Comparison of ENCODE assay signal across 11 cellular contexts in genomic region chr14:34781242-34781641, GRCh38.
DNase-seq lines count a peak whose midpoint lies in the region; ATAC-seq and TF ChIP-seq lines count a peak whose summit lies in the region.
"Had no signal": no experiment of that assay in that cellular context is flagged by ENCODE, and none has a peak within 500 bp of the region (broad histone marks: within the 10 kb centered on the region; RNA-seq: fewer than 3 reads in every experiment).

No MANE protein-coding gene starts in this region.

- ATAC-seq in HG02678 (IDR thresholded peaks at IDR 0.05; ENCODE audit: unreplicated experiment) (no peak), GM21390 (IDR thresholded peaks at IDR 0.05; ENCODE audit: unreplicated experiment) (no peak)
- ATAC-seq: HCT116 had no signal

- H3K36me3 ChIP-seq in brain microvascular endothelial cell (replicated peaks) (peaks cover 11% of the 10 kb centered on the region), ascending aorta (peaks cover 17 to 35% of the 10 kb centered on the region in 2 donors)

- intact Hi-C loops in posterior cingulate gyrus (cut with DNase I) (no loop called here), ascending aorta (cut with DNase I) (no loop called here)

- H3K27me3 ChIP-seq in brain microvascular endothelial cell (replicated peaks) (no peaks in the 10 kb centered on the region), ascending aorta (no peaks in the 10 kb centered on the region)

- TF ChIP-seq CTCF in brain microvascular endothelial cell (IDR thresholded peaks at IDR 0.05; ENCODE audit: low read depth, low read length, missing control alignments) (no peak), ascending aorta (IDR thresholded peaks at IDR 0.05) (no peak)

- H3K9me3 ChIP-seq in ascending aorta = no peaks in the 10 kb centered on the region

- peak overlapping the region; percentile 81 for H3K27ac ChIP-seq in brain microvascular endothelial cell
- H3K27ac ChIP-seq in ascending aorta = no peak overlapping the region

- in situ Hi-C loops in brain microvascular endothelial cell (cut with HindIII; ENCODE audit: low pct_ligation_motif_present, low sequenced_read_pairs) = no loop called here

- H3K4me1 ChIP-seq in ascending aorta = no peaks in the 10 kb centered on the region

- no peak overlapping the region for H3K4me3 ChIP-seq in brain microvascular endothelial cell (ENCODE audit: low read depth, low read length)
- no peak overlapping the region for H3K4me3 ChIP-seq in ascending aorta

- DNase-seq in EL (peak; percentile 95), M059J (ENCODE audit: low read depth) (peak; percentile 86), brain microvascular endothelial cell (peak; percentile 90), lung microvascular endothelial cell (ENCODE audit: low read depth in 2 of 2) (peak; percentile 97 to 98), posterior cingulate gyrus (no peak), ascending aorta (ENCODE audit: low spot score in 2 of 2) (no peak)
- DNase-seq: glutamatergic neuron, SHP77 had no signal

Comparison
In these comparisons a context has a peak if more than half of its experiments do, and no peak if none do; other contexts are left out.
1. DNase-seq: peak in EL (single experiment), M059J (single experiment), brain microvascular endothelial cell (single experiment) and lung microvascular endothelial cell (2 of 2); none in posterior cingulate gyrus (0 of 10) and ascending aorta (0 of 2).